Comparison of ENCODE assay signal across 12 cellular contexts in genomic region chr19:19615086-19615485, GRCh38. TPM values are rescaled to one million over a fixed set of nuclear protein-coding genes. Genes with fewer than 3 reads are reported as not detected.
DNase-seq lines count a peak whose midpoint lies in the region; ATAC-seq and TF ChIP-seq lines count a peak whose summit lies in the region.
"Had no signal": no experiment of that assay in that cellular context is flagged by ENCODE, and none has a peak within 500 bp of the region (broad histone marks: within the 10 kb centered on the region; RNA-seq: fewer than 3 reads in every experiment).

No MANE protein-coding gene starts in this region.

- H3K9me3 Mint-ChIP-seq in MCF 10A (ENCODE audit: unreplicated experiment) (no peaks in the 10 kb centered on the region), T-cell (no peaks in the 10 kb centered on the region)
- H3K9me3 Mint-ChIP-seq in stimulated activated naive CD8-positive, alpha-beta T cell treated with anti-CD3 and anti-CD28 coated beads, Interleukin-15, Interleukin-2, amounts not matched to agents 100 ng/mL and 50 ng/mL, for 24 hours, result no peaks in the 10 kb centered on the region

- no peaks in the 10 kb centered on the region for H3K9me3 ChIP-seq in breast epithelium
- H3K9me3 ChIP-seq in effector memory CD4-positive, alpha-beta T cell (ENCODE audit: control insufficient read depth, low read length), result no peaks in the 10 kb centered on the region
- no peaks in the 10 kb centered on the region for H3K9me3 ChIP-seq in hepatocyte (ENCODE audit: low read depth)
- H3K9me3 ChIP-seq: MG63, upper lobe of left lung had no signal

- H3K27me3 Mint-ChIP-seq in MCF 10A (ENCODE audit: insufficient read depth, unreplicated experiment), result no peaks in the 10 kb centered on the region
- no peaks in the 10 kb centered on the region for H3K27me3 Mint-ChIP-seq in T-cell
- H3K27me3 Mint-ChIP-seq in stimulated activated naive CD8-positive, alpha-beta T cell treated with anti-CD3 and anti-CD28 coated beads, Interleukin-15, Interleukin-2, amounts not matched to agents 100 ng/mL and 50 ng/mL, for 24 hours, result no peaks in the 10 kb centered on the region

- H3K4me3 ChIP-seq in breast epithelium (no peak overlapping the region), hepatocyte (no peak overlapping the region)
- H3K4me3 ChIP-seq in effector memory CD4-positive, alpha-beta T cell (ENCODE audit: insufficient read depth, low read depth, low read length, poor library complexity, severe bottlenecking), result no peak overlapping the region
- H3K4me3 ChIP-seq: MG63, upper lobe of left lung had no signal

- no peak overlapping the region for H2AFZ ChIP-seq in hepatocyte

- H3K4me2 ChIP-seq in hepatocyte, result no peak overlapping the region

- H3K27ac ChIP-seq in breast epithelium (no peak overlapping the region), hepatocyte (no peak overlapping the region)
- H3K27ac ChIP-seq in effector memory CD4-positive, alpha-beta T cell (ENCODE audit: insufficient read depth, low read length, poor library complexity, severe bottlenecking), result no peak overlapping the region
- H3K27ac ChIP-seq: upper lobe of left lung had no signal

- H3K4me3 Mint-ChIP-seq in MCF 10A (ENCODE audit: unreplicated experiment) (no peak overlapping the region), T-cell (peak overlapping the region; percentile 45 to 69 (median 55))
- H3K4me3 Mint-ChIP-seq in stimulated activated naive CD8-positive, alpha-beta T cell treated with anti-CD3 and anti-CD28 coated beads, Interleukin-15, Interleukin-2, amounts not matched to agents 100 ng/mL and 50 ng/mL, for 24 hours, result peak overlapping the region; percentile 15

- no peaks in the 10 kb centered on the region for H4K20me1 ChIP-seq in hepatocyte (ENCODE audit: insufficient read depth, poor library complexity, severe bottlenecking)

- WGBS in hepatocyte (ENCODE audit: low lambda C conversion rate, missing lambda C conversion rate), result 92% methylated on average over 3 of the region's 3 CpGs

- no peak for TF ChIP-seq POLR2A in breast epithelium (IDR thresholded peaks at IDR 0.05)

- H3K27me3 ChIP-seq in breast epithelium (no peaks in the 10 kb centered on the region), hepatocyte (no peaks in the 10 kb centered on the region)
- H3K27me3 ChIP-seq in effector memory CD4-positive, alpha-beta T cell (replicated peaks; ENCODE audit: control insufficient read depth, insufficient read depth, low read length, poor library complexity, severe bottlenecking), result no peaks in the 10 kb centered on the region
- H3K27me3 ChIP-seq: MG63, upper lobe of left lung had no signal

- ATAC-seq in T-cell (replicated peaks in 1 of 4), result no peak

- no peaks in the 10 kb centered on the region for H3K36me3 Mint-ChIP-seq in MCF 10A (ENCODE audit: insufficient read depth, unreplicated experiment)
- peaks cover 20% of the 10 kb centered on the region for H3K36me3 Mint-ChIP-seq in T-cell
- H3K36me3 Mint-ChIP-seq in stimulated activated naive CD8-positive, alpha-beta T cell treated with anti-CD3 and anti-CD28 coated beads, Interleukin-15, Interleukin-2, amounts not matched to agents 100 ng/mL and 50 ng/mL, for 24 hours (ENCODE audit: low read depth), result peaks cover 8% of the 10 kb centered on the region

- H3K27ac Mint-ChIP-seq in MCF 10A (ENCODE audit: low read depth, unreplicated experiment) (no peak overlapping the region), T-cell (peak overlapping the region; percentile 84 to 93)
- H3K27ac Mint-ChIP-seq in stimulated activated naive CD8-positive, alpha-beta T cell treated with anti-CD3 and anti-CD28 coated beads, Interleukin-15, Interleukin-2, amounts not matched to agents 100 ng/mL and 50 ng/mL, for 24 hours, result peak overlapping the region; percentile 50

- CTCF ChIA-PET in MCF 10A (lab: Yijun Ruan, JAX), result interaction anchor here (0.7 to 1.0 kb wide), 2 partner anchors 58 to 82 kb away, joined by 3 read pairs; no protein-coding TSS in a partner anchor
- CTCF ChIA-PET in T-cell (lab: Charles Lee), result interaction anchor here (0.6 to 1.0 kb wide), 3 partner anchors 14 to 127 kb away, joined by 3 to 4 read pairs (median 4); no protein-coding TSS in a partner anchor

- DNase-seq in MCF 10A (ENCODE audit: unreplicated experiment) (peak; percentile 48), breast epithelium (ENCODE audit: low spot score in 2 of 2) (no peak), T-cell (peak in 16 of 34 experiments; percentile 15 to 57 (median 36)), NCI-H2029 treated with DMSO at 0.1 percent for 48 hours (lab: John Stamatoyannopoulos, UW) (no peak), hepatocyte (ENCODE audit: low spot score) (no peak), NCI-H187 treated with DMSO at 0.1 percent for 48 hours (lab: John Stamatoyannopoulos, UW) (no peak)
- DNase-seq in effector memory CD4-positive, alpha-beta T cell, result peak in 2 of 3 donors; percentile 39 to 51
- DNase-seq: amygdala, MG63, NCI-H82, upper lobe of left lung had no signal

- no peaks in the 10 kb centered on the region for H3K9me2 ChIP-seq in hepatocyte (replicated peaks; ENCODE audit: insufficient read depth)

- BruUV-seq in MCF 10A (replicated peaks; lab: Mats Ljungman, UMichigan), result no TSS peak

- peaks cover 0 to 4% of the 10 kb centered on the region in 2 donors for H3K4me1 ChIP-seq in breast epithelium
- peaks cover 23% of the 10 kb centered on the region for H3K4me1 ChIP-seq in effector memory CD4-positive, alpha-beta T cell (ENCODE audit: control insufficient read depth, insufficient read depth, low read length, poor library complexity, severe bottlenecking)
- peaks cover 7% of the 10 kb centered on the region for H3K4me1 ChIP-seq in hepatocyte (ENCODE audit: insufficient read depth)

- no peaks in the 10 kb centered on the region for H3K79me2 ChIP-seq in hepatocyte

- intact Hi-C loops in MCF 10A (cut with micrococcal nuclease) (no loop called here), breast epithelium (cut with DNase I; ENCODE audit: low total_unique reads) (no loop called here)

- H3K4me1 Mint-ChIP-seq in MCF 10A (ENCODE audit: insufficient read depth, unreplicated experiment) (peaks cover 8% of the 10 kb centered on the region), T-cell (peaks cover 62 to 66% (median 64%) of the 10 kb centered on the region in 3 donors)
- peaks cover 52% of the 10 kb centered on the region for H3K4me1 Mint-ChIP-seq in stimulated activated naive CD8-positive, alpha-beta T cell treated with anti-CD3 and anti-CD28 coated beads, Interleukin-15, Interleukin-2, amounts not matched to agents 100 ng/mL and 50 ng/mL, for 24 hours (ENCODE audit: low read depth)

- no peak for TF ChIP-seq CTCF in MCF 10A (IDR thresholded peaks at IDR 0.05; ENCODE audit: unreplicated experiment)
- no peak for TF ChIP-seq CTCF in breast epithelium (IDR thresholded peaks at IDR 0.05)
- no peak for TF ChIP-seq CTCF in hepatocyte (IDR thresholded peaks at IDR 0.05; ENCODE audit: poor library complexity)

- H3K36me3 ChIP-seq in breast epithelium, result no peaks in the 10 kb centered on the region
- no peaks in the 10 kb centered on the region for H3K36me3 ChIP-seq in effector memory CD4-positive, alpha-beta T cell (ENCODE audit: control insufficient read depth, insufficient read depth, low read length)
- no peaks in the 10 kb centered on the region for H3K36me3 ChIP-seq in hepatocyte (replicated peaks; ENCODE audit: insufficient read depth, low read depth)
- H3K36me3 ChIP-seq: MG63, upper lobe of left lung had no signal

- POLR2A ChIA-PET in MCF 10A (lab: Yijun Ruan, JAX) (interaction anchor here (0.7 to 3.5 kb wide), 2 partner anchors 9 to 13 kb away, joined by 3 to 22 read pairs; no protein-coding TSS in a partner anchor), T-cell (lab: Charles Lee) (interaction anchor here in 1 of 2 donors (0.6 to 1.6 kb wide), 3 partner anchors 10 to 53 kb away, joined by 3 to 6 read pairs (median 5); no protein-coding TSS in a partner anchor)

RNA-seq across cellular contexts. Expression of gene PBX4, which starts 3.4 kb away (rescaled TPM):
- 0.30 TPM in 1 of 2 replicates, not detected in the other for total RNA-seq in MCF 10A (2022)
- total RNA-seq in breast epithelium, result 1 to 10 TPM; 3.4 to 5.9 (median 5.6) TPM
- total RNA-seq in T-cell, result 10 to 100 TPM; 40.9 to 48.3 (median 42.7) TPM
- 0.64 and 3.2 TPM in 2 replicates for total RNA-seq in hepatocyte
- 2.5 and 4.3 TPM in 2 replicates for polyA plus RNA-seq in hepatocyte

RNA-seq across cellular contexts. Expression of gene LPAR2, which starts 12.9 kb away (rescaled TPM):
- 15.5 and 17.4 TPM in 2 replicates for total RNA-seq in MCF 10A (2022)
- total RNA-seq in breast epithelium, result 10 to 100 TPM in 2 of 3 donors, 1 to 10 TPM in 1; 3.2 to 17.1 (median 16.4) TPM
- total RNA-seq in T-cell, result 100 to 1,000 TPM in 1 of 5 donors, 10 to 100 TPM in 4; 78.3 to 106 (median 82.4) TPM
- total RNA-seq in hepatocyte, result 11.5 and 20.1 TPM in 2 replicates
- polyA plus RNA-seq in hepatocyte, result 33.1 and 42.6 TPM in 2 replicates

RNA-seq across cellular contexts. Expression of gene GMIP, which starts 28.4 kb away (rescaled TPM):
- 9.1 and 10.1 TPM in 2 replicates for total RNA-seq in MCF 10A (2022)
- total RNA-seq in breast epithelium, result 10 to 100 TPM in 1 of 3 donors, 1 to 10 TPM in 2; 7.9 to 10.4 (median 8.5) TPM
- 100 to 1,000 TPM in 4 of 5 donors, 10 to 100 TPM in 1; 99.5 to 148 (median 133) TPM for total RNA-seq in T-cell
- 4.5 and 5.6 TPM in 2 replicates for total RNA-seq in hepatocyte
- 11.4 and 13.0 TPM in 2 replicates for polyA plus RNA-seq in hepatocyte

RNA-seq across cellular contexts. Expression of gene ATP13A1, which starts 48.4 kb away (rescaled TPM):
- 63.9 and 67.2 TPM in 2 replicates for total RNA-seq in MCF 10A (2022)
- 100 to 1,000 TPM; 155 to 222 (median 189) TPM for total RNA-seq in breast epithelium
- 100 to 1,000 TPM in 3 of 5 donors, 10 to 100 TPM in 2; 80.4 to 170 (median 156) TPM for total RNA-seq in T-cell
- 53.0 and 113 TPM in 2 replicates for total RNA-seq in hepatocyte
- polyA plus RNA-seq in hepatocyte, result 92.0 and 97.5 TPM in 2 replicates

RNA-seq across cellular contexts. Expression of gene ZNF101, which starts 53.6 kb away (rescaled TPM):
- total RNA-seq in MCF 10A (2022) (8.6 and 9.2 TPM in 2 replicates), breast epithelium (10 to 100 TPM in 2 of 3 donors, 1 to 10 TPM in 1; 4.8 to 32.8 (median 16.7) TPM), T-cell (100 to 1,000 TPM in 3 of 5 donors, 10 to 100 TPM in 2; 66.2 to 180 (median 164) TPM), hepatocyte (3.3 and 5.9 TPM in 2 replicates)
- 3.6 and 5.1 TPM in 2 replicates for polyA plus RNA-seq in hepatocyte

Comparison
In these comparisons a context has a peak if more than half of its experiments do, and no peak if none do; other contexts are left out.
1. DNase-seq: peak in MCF 10A (single experiment) and effector memory CD4-positive, alpha-beta T cell (2 of 3); none in breast epithelium (0 of 2), NCI-H2029 treated with DMSO at 0.1 percent for 48 hours (single experiment), hepatocyte (single experiment) and NCI-H187 treated with DMSO at 0.1 percent for 48 hours (single experiment).